In the genomic region with DNA sequence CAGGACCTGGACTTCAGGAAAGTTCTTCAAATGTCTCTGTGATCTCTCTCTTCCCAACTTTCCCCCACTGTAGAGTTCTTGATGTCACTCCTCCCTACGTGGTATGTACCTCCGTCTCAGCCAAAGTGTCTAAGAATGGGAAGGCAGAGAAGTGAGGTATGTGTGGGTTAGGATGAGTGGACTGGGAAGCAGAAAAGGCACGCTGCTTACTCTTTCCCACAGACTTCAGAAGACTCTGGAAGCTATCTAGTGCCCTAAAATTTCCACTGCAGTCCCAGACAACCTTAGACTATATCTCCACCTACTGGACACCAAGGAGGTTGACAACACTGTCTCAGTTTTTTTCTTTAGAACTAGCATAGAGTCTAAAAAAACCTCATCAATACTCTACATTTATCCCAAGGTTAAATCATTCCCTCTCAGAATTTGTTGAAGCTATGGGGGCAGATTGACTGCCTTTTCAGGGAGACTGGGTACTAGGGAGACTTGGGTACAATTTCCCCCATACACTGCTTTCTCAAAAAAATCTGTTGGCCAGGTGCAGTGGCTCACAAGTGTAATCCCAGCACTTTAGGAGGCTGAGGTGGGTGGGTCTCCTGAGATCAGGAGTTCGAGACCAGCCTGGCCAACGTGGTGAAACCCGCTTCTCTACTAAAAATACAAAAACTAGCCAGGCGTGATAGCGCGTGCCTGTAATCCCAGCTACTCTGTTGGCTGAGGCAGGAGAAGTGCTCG, we compare ENCODE assay signal across 1 cellular context.
TF ChIP-seq lines count a peak whose summit lies in the region.

No MANE protein-coding gene starts in this region.

TF ChIP-seq in HepG2, 621 proteins besides CTCF, POLR2A, EP300 and RAD21:
- TF ChIP-seq JARID2 (CRISPR knock-in tag; IDR thresholded peaks at IDR 0.05; ENCODE audit: insufficient replicate concordance) (no peak), SP5 (CRISPR knock-in tag; IDR thresholded peaks at IDR 0.05; ENCODE audit: borderline replicate concordance, low read depth) (no peak), NR2C2 (CRISPR knock-in tag; IDR thresholded peaks at IDR 0.05; ENCODE audit: borderline replicate concordance) (no peak), STAG1 (CRISPR knock-in tag; IDR thresholded peaks at IDR 0.05) (peak; percentile 74), PCBP1 (IDR thresholded peaks at IDR 0.05; ENCODE audit: borderline replicate concordance, low read depth, low read length) (no peak), SMC3 (IDR thresholded peaks at IDR 0.05; ENCODE audit: low read length) (peak; percentile 64), ZNF263 (CRISPR knock-in tag; IDR thresholded peaks at IDR 0.05) (no peak), HIVEP1 (CRISPR knock-in tag; IDR thresholded peaks at IDR 0.05) (no peak), IRF2 (CRISPR knock-in tag; IDR thresholded peaks at IDR 0.05) (no peak), AHR (CRISPR knock-in tag; IDR thresholded peaks at IDR 0.05) (no peak), ZNF878 (CRISPR knock-in tag; IDR thresholded peaks at IDR 0.05) (no peak), RFXAP (CRISPR knock-in tag; IDR thresholded peaks at IDR 0.05; ENCODE audit: borderline replicate concordance) (no peak)
- TF ChIP-seq, protein P1, sequence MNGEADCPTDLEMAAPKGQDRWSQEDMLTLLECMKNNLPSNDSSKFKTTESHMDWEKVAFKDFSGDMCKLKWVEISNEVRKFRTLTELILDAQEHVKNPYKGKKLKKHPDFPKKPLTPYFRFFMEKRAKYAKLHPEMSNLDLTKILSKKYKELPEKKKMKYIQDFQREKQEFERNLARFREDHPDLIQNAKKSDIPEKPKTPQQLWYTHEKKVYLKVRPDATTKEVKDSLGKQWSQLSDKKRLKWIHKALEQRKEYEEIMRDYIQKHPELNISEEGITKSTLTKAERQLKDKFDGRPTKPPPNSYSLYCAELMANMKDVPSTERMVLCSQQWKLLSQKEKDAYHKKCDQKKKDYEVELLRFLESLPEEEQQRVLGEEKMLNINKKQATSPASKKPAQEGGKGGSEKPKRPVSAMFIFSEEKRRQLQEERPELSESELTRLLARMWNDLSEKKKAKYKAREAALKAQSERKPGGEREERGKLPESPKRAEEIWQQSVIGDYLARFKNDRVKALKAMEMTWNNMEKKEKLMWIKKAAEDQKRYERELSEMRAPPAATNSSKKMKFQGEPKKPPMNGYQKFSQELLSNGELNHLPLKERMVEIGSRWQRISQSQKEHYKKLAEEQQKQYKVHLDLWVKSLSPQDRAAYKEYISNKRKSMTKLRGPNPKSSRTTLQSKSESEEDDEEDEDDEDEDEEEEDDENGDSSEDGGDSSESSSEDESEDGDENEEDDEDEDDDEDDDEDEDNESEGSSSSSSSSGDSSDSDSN (CRISPR knock-in tag; IDR thresholded peaks at IDR 0.05) = no peak
- TF ChIP-seq, protein P2, sequence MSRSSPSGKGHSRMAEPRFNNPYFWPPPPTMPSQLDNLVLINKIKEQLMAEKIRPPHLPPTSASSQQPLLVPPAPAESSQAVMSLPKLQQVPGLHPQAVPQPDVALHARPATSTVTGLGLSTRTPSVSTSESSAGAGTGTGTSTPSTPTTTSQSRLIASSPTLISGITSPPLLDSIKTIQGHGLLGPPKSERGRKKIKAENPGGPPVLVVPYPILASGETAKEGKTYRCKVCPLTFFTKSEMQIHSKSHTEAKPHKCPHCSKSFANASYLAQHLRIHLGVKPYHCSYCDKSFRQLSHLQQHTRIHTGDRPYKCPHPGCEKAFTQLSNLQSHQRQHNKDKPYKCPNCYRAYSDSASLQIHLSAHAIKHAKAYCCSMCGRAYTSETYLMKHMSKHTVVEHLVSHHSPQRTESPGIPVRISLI (CRISPR knock-in tag; IDR thresholded peaks at IDR 0.05; ENCODE audit: borderline replicate concordance) = peak; percentile 63; the same call in 1 of the 2 replicates
